ENCODE assay signal across 17 cellular contexts in the genomic region with DNA sequence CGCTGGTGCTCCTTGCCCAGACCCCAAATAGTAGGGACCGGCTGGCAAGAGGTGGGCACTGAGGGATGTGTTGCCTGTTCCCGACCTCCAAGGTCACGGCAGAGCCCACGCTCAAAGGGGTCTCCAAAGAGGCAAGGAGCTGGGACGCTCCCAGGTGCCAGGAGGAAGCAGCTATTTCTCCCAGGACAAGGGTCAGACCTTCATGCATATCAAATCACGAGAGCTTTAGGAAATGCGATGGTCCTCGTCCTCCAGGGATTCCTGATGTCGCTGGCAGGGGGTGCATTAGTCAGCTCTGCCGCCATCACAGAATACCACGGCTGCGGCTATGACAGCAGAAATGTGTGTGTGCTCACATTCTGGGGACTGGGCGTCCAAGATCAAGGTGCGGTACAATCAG.
"Had no signal": no experiment of that assay in that cellular context is flagged by ENCODE, and none has a peak within 500 bp of the region (broad histone marks: within the 10 kb centered on the region; RNA-seq: fewer than 3 reads in every experiment).

No MANE protein-coding gene starts in this region.

- H3K27me3 ChIP-seq: colonic mucosa, ovary, testis, tibial nerve had no signal

- H3K36me3 ChIP-seq: colonic mucosa, heart left ventricle, ovary, tibial nerve had no signal

- ATAC-seq: heart left ventricle; left cardiac atrium; natural killer cell; sciatic nerve; stimulated activated naive B cell treated with anti-CD40 and anti-IgM and Interleukin-4, amounts not matched to agents 10 μg/mL and 1 μg/mL and 100 μg/mL, for 72 hours; stimulated activated naive CD8-positive, alpha-beta T cell treated with anti-CD3 and anti-CD28 coated beads, Interleukin-15, amount 100 ng/mL, for 72 hours had no signal

- H3K4me3 ChIP-seq: colonic mucosa, heart left ventricle, ovary, skin epidermis, testis, tibial nerve had no signal

- DNase-seq: caudate nucleus; colonic mucosa; effector CD4-positive, alpha-beta T cell; heart left ventricle; hippocampal formation; left cardiac atrium; natural killer cell; nucleus accumbens; ovary; stimulated activated CD4-positive, alpha-beta T cell treated with anti-CD3 and anti-CD28 coated beads, Interleukin-2, amount 100 ng/mL, for 24 hours; stimulated activated CD4-positive, alpha-beta T cell treated with anti-CD3 and anti-CD28 coated beads, Interleukin-4, amount 100 ng/mL, for 4 hours; stimulated activated naive B cell treated with anti-CD40 and anti-IgM and Interleukin-4, amounts not matched to agents 10 μg/mL and 1 μg/mL and 100 μg/mL, for 72 hours; stimulated activated naive CD8-positive, alpha-beta T cell treated with anti-CD3 and anti-CD28 coated beads, Interleukin-15, amount 100 ng/mL, for 72 hours; testis had no signal

- H3K27ac ChIP-seq: colonic mucosa, heart left ventricle, ovary, skin epidermis, testis, tibial nerve had no signal

- H3K9me3 ChIP-seq: colonic mucosa, ovary, testis had no signal

- H3K4me1 ChIP-seq: colonic mucosa, heart left ventricle, testis, tibial nerve had no signal
